ENCODE assay signal across 12 cellular contexts in the genomic region with DNA sequence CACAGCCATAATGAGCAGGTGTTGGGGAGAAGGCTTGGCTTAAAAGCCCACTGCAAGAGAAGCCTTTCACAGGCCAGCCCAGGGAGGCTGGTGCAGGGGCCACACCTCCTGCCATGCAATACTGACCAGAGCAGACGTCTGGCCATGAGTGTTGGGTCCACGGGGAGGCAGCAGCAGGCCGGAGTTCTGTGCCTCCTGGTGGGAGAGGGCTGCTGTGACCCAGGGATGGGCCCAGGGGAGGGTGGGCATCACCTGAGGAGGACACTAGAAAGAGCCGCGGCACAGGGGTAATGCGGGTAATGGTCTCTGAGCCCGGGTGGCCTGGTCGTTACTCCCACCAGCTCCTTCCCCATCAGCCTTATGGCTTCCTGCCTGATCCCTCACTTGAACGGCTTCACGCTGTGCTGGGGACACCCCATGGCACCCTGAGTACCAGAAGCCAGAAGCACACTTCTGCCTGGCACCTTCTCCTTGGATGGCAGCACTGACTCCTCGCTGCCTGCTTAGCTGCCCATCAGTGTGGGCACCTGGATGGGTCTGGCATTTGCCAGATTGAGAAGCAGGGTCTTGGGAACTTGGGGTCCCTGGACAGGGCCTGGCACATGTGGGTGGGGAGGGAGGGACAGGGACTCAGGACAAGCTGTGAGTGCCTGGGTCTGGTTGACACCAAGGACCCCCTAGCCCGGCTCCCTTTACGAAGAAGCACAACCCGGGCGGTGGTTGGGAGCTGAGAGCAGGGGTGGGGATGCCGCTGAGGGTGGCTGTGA.
A peak's percentile ranks its signal among the peaks of the same experiment; 100 is the strongest.
DNase-seq lines count a peak whose midpoint lies in the region; ATAC-seq, FAIRE-seq and TF ChIP-seq lines count a peak whose summit lies in the region.
"Had no signal": no experiment of that assay in that cellular context is flagged by ENCODE, and none has a peak within 500 bp of the region (broad histone marks: within the 10 kb centered on the region; RNA-seq: fewer than 3 reads in every experiment).

No MANE protein-coding gene starts in this region.

- no peak overlapping the region for H3K4me3 ChIP-seq in SJSA1

- no peak for FAIRE-seq in GM12892 (lab: Jason Lieb, UNC)
- FAIRE-seq: RCC 7860 had no signal

- H3K4me1 ChIP-seq in SJSA1 (replicated peaks) = peaks cover 46% of the 10 kb centered on the region

- no peaks in the 10 kb centered on the region for H3K27me3 Mint-ChIP-seq in effector memory CD8-positive, alpha-beta T cell
- H3K27me3 Mint-ChIP-seq in activated naive CD8-positive, alpha-beta T cell treated with anti-CD3 and anti-CD28 coated beads, Interleukin-2, amount 50 U/mL, for 24 hours = no peaks in the 10 kb centered on the region

- H3K9me3 Mint-ChIP-seq in effector memory CD8-positive, alpha-beta T cell = no peaks in the 10 kb centered on the region
- no peaks in the 10 kb centered on the region for H3K9me3 Mint-ChIP-seq in activated naive CD8-positive, alpha-beta T cell treated with anti-CD3 and anti-CD28 coated beads, Interleukin-2, amount 50 U/mL, for 24 hours

- peaks cover 38% of the 10 kb centered on the region for H3K36me3 ChIP-seq in SJSA1

- TF ChIP-seq POLR2A in GM12892 (IDR thresholded peaks at IDR 0.05; ENCODE audit: low read depth, low read length) = no peak

- peak overlapping the region; percentile 76; the same call in 1 of the 2 replicates for H3K27ac ChIP-seq in SJSA1
- H3K27ac ChIP-seq in substantia nigra (ENCODE audit: low read depth, low read length, poor library complexity, severe bottlenecking) = peak overlapping the region; percentile 100
- H3K27ac ChIP-seq: HL-60 had no signal

- no peaks in the 10 kb centered on the region for H3K9me3 ChIP-seq in SJSA1 (replicated peaks)

- peaks cover 3 to 18% of the 10 kb centered on the region in 2 donors for H3K4me1 Mint-ChIP-seq in effector memory CD8-positive, alpha-beta T cell (ENCODE audit: low read depth in 2 of 2)
- peaks cover 4% of the 10 kb centered on the region for H3K4me1 Mint-ChIP-seq in activated naive CD8-positive, alpha-beta T cell treated with anti-CD3 and anti-CD28 coated beads, Interleukin-2, amount 50 U/mL, for 24 hours

- H3K27me3 ChIP-seq in SJSA1 (replicated peaks) = no peaks in the 10 kb centered on the region

- peaks cover 33% of the 10 kb centered on the region for H3K36me3 Mint-ChIP-seq in effector memory CD8-positive, alpha-beta T cell (ENCODE audit: insufficient read depth)
- no peaks in the 10 kb centered on the region for H3K36me3 Mint-ChIP-seq in activated naive CD8-positive, alpha-beta T cell treated with anti-CD3 and anti-CD28 coated beads, Interleukin-2, amount 50 U/mL, for 24 hours (ENCODE audit: low read depth)

- no peak overlapping the region for H3K4me3 Mint-ChIP-seq in effector memory CD8-positive, alpha-beta T cell
- no peak overlapping the region for H3K4me3 Mint-ChIP-seq in activated naive CD8-positive, alpha-beta T cell treated with anti-CD3 and anti-CD28 coated beads, Interleukin-2, amount 50 U/mL, for 24 hours

- no peak for ATAC-seq in effector memory CD8-positive, alpha-beta T cell (replicated peaks)
- ATAC-seq in activated naive CD8-positive, alpha-beta T cell treated with anti-CD3 and anti-CD28 coated beads, Interleukin-2, amount 50 U/mL, for 24 hours = no peak
- ATAC-seq: esophagus mucosa had no signal

- DNase-seq in SJSA1 (ENCODE audit: low read depth in 1 of 2, low spot score in 2 of 2) (no peak), midbrain (lab: John Stamatoyannopoulos, UW) (peak; percentile 51), substantia nigra (lab: John Stamatoyannopoulos, UW) (peak in 21 of 49 donors; percentile 27 to 76 (median 48)), retina (no peak), GM19240 (ENCODE audit: insufficient read length, low spot score) (no peak), GM12892 (ENCODE audit: insufficient read length) (no peak)
- DNase-seq in effector memory CD8-positive, alpha-beta T cell = no peak
- no peak for DNase-seq in activated naive CD8-positive, alpha-beta T cell treated with anti-CD3 and anti-CD28 coated beads, Interleukin-2, amount 50 U/mL, for 24 hours
- DNase-seq: stimulated activated naive CD4-positive, alpha-beta T cell had no signal

- peak overlapping the region; percentile 28 to 73 for H3K27ac Mint-ChIP-seq in effector memory CD8-positive, alpha-beta T cell
- H3K27ac Mint-ChIP-seq in activated naive CD8-positive, alpha-beta T cell treated with anti-CD3 and anti-CD28 coated beads, Interleukin-2, amount 50 U/mL, for 24 hours = no peak overlapping the region
